10 cellular contexts compared by ENCODE assay signal in genomic region chr6:42891199-42891722, GRCh38. TPM values are rescaled to one million over a fixed set of nuclear protein-coding genes. Genes with fewer than 3 reads are reported as not detected.
DNase-seq lines count a peak whose midpoint lies in the region; ATAC-seq and TF ChIP-seq lines count a peak whose summit lies in the region.
"Had no signal": no experiment of that assay in that cellular context is flagged by ENCODE, and none has a peak within 500 bp of the region (broad histone marks: within the 10 kb centered on the region; RNA-seq: fewer than 3 reads in every experiment).

No MANE protein-coding gene starts in this region.

- CTCF ChIA-PET in mammary epithelial cell (lab: Charles Lee; ENCODE audit: low non-redundant PET) = interaction anchor here (0.6 to 0.8 kb wide), 2 partner anchors 722 to 898 kb away, joined by 4 to 21 read pairs; no protein-coding TSS in a partner anchor

- no peaks in the 10 kb centered on the region for H3K9me3 Mint-ChIP-seq in activated naive CD4-positive, alpha-beta T cell treated with anti-CD3 and anti-CD28 coated beads, Interleukin-2, amount 50 U/mL, for 24 hours

- H3K36me3 Mint-ChIP-seq in activated naive CD4-positive, alpha-beta T cell treated with anti-CD3 and anti-CD28 coated beads, Interleukin-2, amount 50 U/mL, for 24 hours = peaks cover 2% of the 10 kb centered on the region

- peaks cover 7% of the 10 kb centered on the region for H3K4me1 ChIP-seq in mammary epithelial cell (ENCODE audit: insufficient read depth, low read length)
- H3K4me1 ChIP-seq in mesodermal cell (ENCODE audit: control insufficient read depth, insufficient read depth, low read length, poor library complexity, severe bottlenecking) = peaks cover 10% of the 10 kb centered on the region
- H3K4me1 ChIP-seq in upper lobe of right lung = peaks cover 8% of the 10 kb centered on the region

- H3K36me3 ChIP-seq in mammary epithelial cell (ENCODE audit: insufficient read depth, low read length) = peaks cover 1% of the 10 kb centered on the region
- peaks cover 14% of the 10 kb centered on the region for H3K36me3 ChIP-seq in mesodermal cell (ENCODE audit: control insufficient read depth, insufficient read depth, low read length)
- peaks cover 18% of the 10 kb centered on the region for H3K36me3 ChIP-seq in upper lobe of right lung

- no peaks in the 10 kb centered on the region for H4K20me1 ChIP-seq in mammary epithelial cell (ENCODE audit: insufficient read depth, low read length)

- H3K4me3 ChIP-seq in mammary epithelial cell (replicated peaks in 1 of 3; ENCODE audit: insufficient read depth in 1 of 3, low read depth in 2 of 3, low read length in 3 of 3) = peak overlapping the region; percentile 70 to 84 (median 78)
- peak overlapping the region; percentile 77 for H3K4me3 ChIP-seq in mesodermal cell (ENCODE audit: extremely low read depth, insufficient read depth, low read length, poor library complexity, severe bottlenecking)
- peak overlapping the region; percentile 70 for H3K4me3 ChIP-seq in upper lobe of right lung
- H3K4me3 ChIP-seq: K562 had no signal

- no TSS peak for BruUV-seq in mammary epithelial cell (replicated peaks; lab: Mats Ljungman, UMichigan)

- in situ Hi-C loops in mammary epithelial cell (cut with MboI; ENCODE audit: low sequenced_read_pairs in 2 of 2) = loop anchor here in 1 of 2 donors (25.0 kb wide), 1 partner anchor 679 kb away; the partner anchor contains the start of gene MRPS10

- H3K27ac ChIP-seq in mammary epithelial cell (ENCODE audit: insufficient read depth, low read depth, low read length) = peak overlapping the region; percentile 91
- peak overlapping the region; percentile 98 for H3K27ac ChIP-seq in mesodermal cell (ENCODE audit: low read depth, low read length, severe bottlenecking)
- H3K27ac ChIP-seq in upper lobe of right lung = peak overlapping the region; percentile 90

- H3K4me3 Mint-ChIP-seq in activated naive CD4-positive, alpha-beta T cell treated with anti-CD3 and anti-CD28 coated beads, Interleukin-2, amount 50 U/mL, for 24 hours = peak overlapping the region; percentile 95

- WGBS in mammary epithelial cell (ENCODE audit: low coverage, missing lambda C conversion rate) = 38% methylated on average over 9 of the region's 17 CpGs
- 89 to 90% methylated on average over 17 of the region's 17 CpGs for WGBS in mesodermal cell (ENCODE audit: insufficient coverage in 2 of 2), 2 experiments

- peak overlapping the region; percentile 97 for H3K4me2 ChIP-seq in mammary epithelial cell (ENCODE audit: insufficient read depth, low read depth, low read length)

- H3K4me1 Mint-ChIP-seq in activated naive CD4-positive, alpha-beta T cell treated with anti-CD3 and anti-CD28 coated beads, Interleukin-2, amount 50 U/mL, for 24 hours = peaks cover 26% of the 10 kb centered on the region

- H2AFZ ChIP-seq in mammary epithelial cell (ENCODE audit: low read depth, low read length) = peak overlapping the region; percentile 85

- H3K9ac ChIP-seq in mammary epithelial cell (ENCODE audit: insufficient read depth, low read length) = peak overlapping the region; percentile 34

- intact Hi-C loops in mammary epithelial cell (cut with micrococcal nuclease) = no loop called here
- intact Hi-C loops in upper lobe of right lung (cut with DNase I) = no loop called here

- H3K27me3 ChIP-seq in mammary epithelial cell (ENCODE audit: insufficient read depth, low read length) (no peaks in the 10 kb centered on the region), upper lobe of right lung (no peaks in the 10 kb centered on the region)

- dilution Hi-C loops in mammary epithelial cell (cut with HindIII; ENCODE audit: low sequenced_read_pairs) = no loop called here

- peaks cover 9% of the 10 kb centered on the region for H3K79me2 ChIP-seq in mammary epithelial cell (ENCODE audit: insufficient read depth, low read length)

- TF ChIP-seq CTCF in mammary epithelial cell (conservative IDR thresholded peaks at IDR 0.05 in 1 of 2, IDR thresholded peaks at IDR 0.05 in 1 of 2; ENCODE audit: extremely low read depth in 1 of 2, insufficient read depth in 1 of 2, low read depth in 1 of 2, low read length in 2 of 2) (no peak), upper lobe of right lung (IDR thresholded peaks at IDR 0.05) (no peak)

- no peak for DNase-seq in activated naive CD4-positive, alpha-beta T cell treated with Interleukin-2 at 50 U/mL for 16 hours
- DNase-seq in mammary epithelial cell (no peak), upper lobe of right lung (no peak), NOMO-1 treated with DMSO at 0.1 percent for 48 hours (lab: John Stamatoyannopoulos, UW; ENCODE audit: unreplicated experiment) (no peak)
- DNase-seq in stimulated activated CD4-positive, alpha-beta T cell treated with anti-CD3 and anti-CD28 coated beads, Interleukin-4, amount 100 ng/mL, for 4 hours = no peak

- no peak for ATAC-seq in upper lobe of right lung
- ATAC-seq in GM18861 (IDR thresholded peaks at IDR 0.05; ENCODE audit: unreplicated experiment) = no peak

- no peaks in the 10 kb centered on the region for H3K27me3 Mint-ChIP-seq in activated naive CD4-positive, alpha-beta T cell treated with anti-CD3 and anti-CD28 coated beads, Interleukin-2, amount 50 U/mL, for 24 hours

- H3K9me3 ChIP-seq in mammary epithelial cell (replicated peaks; ENCODE audit: insufficient read depth, low read length) (no peaks in the 10 kb centered on the region), mesodermal cell (ENCODE audit: control insufficient read depth, low read length) (no peaks in the 10 kb centered on the region), upper lobe of right lung (no peaks in the 10 kb centered on the region)

- peak overlapping the region; percentile 94 for H3K27ac Mint-ChIP-seq in activated naive CD4-positive, alpha-beta T cell treated with anti-CD3 and anti-CD28 coated beads, Interleukin-2, amount 50 U/mL, for 24 hours

RNA-seq across cellular contexts. Expression of gene RPL7L1, which starts 11.8 kb away (rescaled TPM):
- total RNA-seq in mammary epithelial cell (100 to 1,000 TPM; 102 to 106 TPM), upper lobe of right lung (64.9 TPM)
- polyA plus RNA-seq in mammary epithelial cell = 51.7 TPM
- polyA minus RNA-seq in mammary epithelial cell = 88.3 TPM
- polyA plus RNA-seq in mesodermal cell (2013, experiment 1 of 2) = 77.5 TPM
- 78.3 TPM for polyA plus RNA-seq in mesodermal cell (2013, experiment 2 of 2)

RNA-seq across cellular contexts. Expression of gene PTCRA, which starts 24.6 kb away (rescaled TPM):
- not detected for total RNA-seq in mammary epithelial cell
- not detected for polyA plus RNA-seq in mammary epithelial cell
- polyA minus RNA-seq in mammary epithelial cell = not detected
- polyA plus RNA-seq in mesodermal cell (2013, experiment 1 of 2) = 0.55 TPM
- polyA plus RNA-seq in mesodermal cell (2013, experiment 2 of 2) = 0.91 TPM
- 5.0 TPM for total RNA-seq in upper lobe of right lung
- total RNA-seq: dermis microvascular lymphatic vessel endothelial cell, K562 had no signal

RNA-seq across cellular contexts. Expression of gene CNPY3, which starts 38.0 kb away (rescaled TPM):
- total RNA-seq in mammary epithelial cell = 10 to 100 TPM; 30.6 to 33.0 TPM
- 36.5 TPM for polyA plus RNA-seq in mammary epithelial cell
- polyA minus RNA-seq in mammary epithelial cell = 29.0 TPM
- polyA plus RNA-seq in mesodermal cell (2013, experiment 1 of 2) = 86.7 TPM
- polyA plus RNA-seq in mesodermal cell (2013, experiment 2 of 2) = 71.4 TPM
- 63.7 TPM for total RNA-seq in upper lobe of right lung
